ENCODE assay signal across 24 cellular contexts in the genomic region with DNA sequence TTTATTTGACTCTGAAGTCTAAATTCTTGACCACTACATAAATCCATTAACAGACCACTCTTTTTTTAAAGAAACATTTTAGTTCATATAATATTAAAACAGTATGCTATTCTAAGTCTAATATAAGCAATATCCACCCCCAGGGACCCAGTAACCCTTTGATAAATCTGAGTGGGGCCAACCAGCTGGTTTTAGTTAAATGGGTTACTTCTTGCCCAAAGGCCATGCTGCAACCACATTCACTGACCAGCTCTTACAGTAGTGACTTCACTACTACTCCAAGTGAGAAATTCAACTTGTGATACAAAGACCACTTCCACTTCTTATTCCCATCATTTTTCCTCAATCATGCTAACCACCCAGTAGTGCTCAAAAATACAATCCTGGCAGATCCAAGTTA. TPM values are rescaled to one million over a fixed set of nuclear protein-coding genes. Genes with fewer than 3 reads are reported as not detected.
DNase-seq lines count a peak whose midpoint lies in the region; ATAC-seq and TF ChIP-seq lines count a peak whose summit lies in the region.
"Had no signal": no experiment of that assay in that cellular context is flagged by ENCODE, and none has a peak within 500 bp of the region (broad histone marks: within the 10 kb centered on the region; RNA-seq: fewer than 3 reads in every experiment).

No MANE protein-coding gene starts in this region.

- intact Hi-C loops in vagina (cut with DNase I): no loop called here

- no peak overlapping the region for H3K4me3 ChIP-seq in vagina
- H3K4me3 ChIP-seq in smooth muscle cell: no peak overlapping the region
- H3K4me3 ChIP-seq: body of pancreas, gastrocnemius medialis, skin epidermis had no signal

- no peak for TF ChIP-seq CTCF in vagina (IDR thresholded peaks at IDR 0.05)
- no peak for TF ChIP-seq CTCF in smooth muscle cell (IDR thresholded peaks at IDR 0.05; ENCODE audit: borderline replicate concordance, insufficient read depth, poor library complexity, severe bottlenecking)

- H3K9me3 ChIP-seq in vagina (no peaks in the 10 kb centered on the region), smooth muscle cell (replicated peaks; ENCODE audit: low read depth) (no peaks in the 10 kb centered on the region)
- H3K9me3 ChIP-seq: body of pancreas, gastrocnemius medialis had no signal

- H3K27me3 ChIP-seq in vagina: no peaks in the 10 kb centered on the region
- H3K27me3 ChIP-seq in smooth muscle cell (ENCODE audit: low read depth): no peaks in the 10 kb centered on the region
- H3K27me3 ChIP-seq: body of pancreas, gastrocnemius medialis had no signal

- no peak for TF ChIP-seq POLR2A in vagina (IDR thresholded peaks at IDR 0.05)

- no peaks in the 10 kb centered on the region for H3K9me3 Mint-ChIP-seq in stimulated activated naive CD8-positive, alpha-beta T cell treated with anti-CD3 and anti-CD28 coated beads, Interleukin-15, Interleukin-2, amounts not matched to agents 100 ng/mL and 50 ng/mL, for 24 hours
- H3K9me3 Mint-ChIP-seq in stimulated activated naive CD8-positive, alpha-beta T cell treated with anti-CD3 and anti-CD28 coated beads, Interleukin-15, amount 100 ng/mL, for 72 hours: no peaks in the 10 kb centered on the region
- no peaks in the 10 kb centered on the region for H3K9me3 Mint-ChIP-seq in activated T-helper 17 cell treated with anti-CD3 and anti-CD28 coated beads, Interleukin-2, amount 50 U/mL, for 72 hours
- H3K9me3 Mint-ChIP-seq: CD4-positive, CD25-positive, alpha-beta regulatory T cell; H9 had no signal

- no peak overlapping the region for H3K27ac ChIP-seq in vagina
- H3K27ac ChIP-seq in smooth muscle cell (ENCODE audit: low read depth): no peak overlapping the region
- H3K27ac ChIP-seq: skin epidermis, VCaP had no signal

- H3K27me3 Mint-ChIP-seq in stimulated activated naive CD8-positive, alpha-beta T cell treated with anti-CD3 and anti-CD28 coated beads, Interleukin-15, Interleukin-2, amounts not matched to agents 100 ng/mL and 50 ng/mL, for 24 hours: no peaks in the 10 kb centered on the region
- no peaks in the 10 kb centered on the region for H3K27me3 Mint-ChIP-seq in stimulated activated naive CD8-positive, alpha-beta T cell treated with anti-CD3 and anti-CD28 coated beads, Interleukin-15, amount 100 ng/mL, for 72 hours
- H3K27me3 Mint-ChIP-seq in activated T-helper 17 cell treated with anti-CD3 and anti-CD28 coated beads, Interleukin-2, amount 50 U/mL, for 72 hours: no peaks in the 10 kb centered on the region
- H3K27me3 Mint-ChIP-seq: CD4-positive, CD25-positive, alpha-beta regulatory T cell had no signal

- ATAC-seq in stimulated activated naive CD8-positive, alpha-beta T cell treated with anti-CD3 and anti-CD28 coated beads, Interleukin-15, amount 100 ng/mL, for 72 hours: no peak
- no peak for ATAC-seq in activated T-helper 17 cell treated with anti-CD3 and anti-CD28 coated beads, Interleukin-2, amount 50 U/mL, for 72 hours (replicated peaks)
- ATAC-seq: body of pancreas, gastrocnemius medialis, left lobe of liver, SK-N-SH treated with all-trans-retinoic acid at 6 μM for 48 hours had no signal

- H3K36me3 Mint-ChIP-seq in stimulated activated naive CD8-positive, alpha-beta T cell treated with anti-CD3 and anti-CD28 coated beads, Interleukin-15, Interleukin-2, amounts not matched to agents 100 ng/mL and 50 ng/mL, for 24 hours (ENCODE audit: low read depth): peaks cover 89% of the 10 kb centered on the region
- H3K36me3 Mint-ChIP-seq in activated T-helper 17 cell treated with anti-CD3 and anti-CD28 coated beads, Interleukin-2, amount 50 U/mL, for 72 hours (ENCODE audit: low read depth): peaks cover 97% of the 10 kb centered on the region

- H3K9ac ChIP-seq in smooth muscle cell (ENCODE audit: low read depth): no peak overlapping the region

- DNase-seq in stimulated activated naive CD8-positive, alpha-beta T cell treated with anti-CD3 and anti-CD28 coated beads, Interleukin-15, amount 100 ng/mL, for 72 hours: no peak
- peak; percentile 55 for DNase-seq in fibroblast of the conjunctiva (ENCODE audit: low read depth)
- DNase-seq in NCI-H1048 (lab: John Stamatoyannopoulos, UW): no peak
- no peak for DNase-seq in vagina (ENCODE audit: extremely low spot score in 2 of 2)
- no peak for DNase-seq in smooth muscle cell (lab: John Stamatoyannopoulos, UW; ENCODE audit: unreplicated experiment)
- DNase-seq: body of pancreas; CD4-positive, CD25-positive, alpha-beta regulatory T cell; DMS153; effector CD4-positive, alpha-beta T cell; erythroblast; gastrocnemius medialis; H9; hippocampal formation; mesendoderm; NCI-H1930; NCI-H774; occipital lobe; stimulated activated CD4-positive, alpha-beta T cell treated with anti-CD3 and anti-CD28 coated beads, Interleukin-1b, Interleukin-23, amount 100 ng/mL, for 48 hours had no signal

- H4K20me1 ChIP-seq in smooth muscle cell (ENCODE audit: low read depth): peaks cover 99% of the 10 kb centered on the region

- H3K27ac Mint-ChIP-seq in stimulated activated naive CD8-positive, alpha-beta T cell treated with anti-CD3 and anti-CD28 coated beads, Interleukin-15, Interleukin-2, amounts not matched to agents 100 ng/mL and 50 ng/mL, for 24 hours: peak overlapping the region; percentile 8
- no peak overlapping the region for H3K27ac Mint-ChIP-seq in stimulated activated naive CD8-positive, alpha-beta T cell treated with anti-CD3 and anti-CD28 coated beads, Interleukin-15, amount 100 ng/mL, for 72 hours
- peak overlapping the region; percentile 2 for H3K27ac Mint-ChIP-seq in activated T-helper 17 cell treated with anti-CD3 and anti-CD28 coated beads, Interleukin-2, amount 50 U/mL, for 72 hours

- H3K4me1 Mint-ChIP-seq in stimulated activated naive CD8-positive, alpha-beta T cell treated with anti-CD3 and anti-CD28 coated beads, Interleukin-15, Interleukin-2, amounts not matched to agents 100 ng/mL and 50 ng/mL, for 24 hours (ENCODE audit: low read depth): peaks cover 47% of the 10 kb centered on the region
- peaks cover 28% of the 10 kb centered on the region for H3K4me1 Mint-ChIP-seq in stimulated activated naive CD8-positive, alpha-beta T cell treated with anti-CD3 and anti-CD28 coated beads, Interleukin-15, amount 100 ng/mL, for 72 hours
- peaks cover 5% of the 10 kb centered on the region for H3K4me1 Mint-ChIP-seq in activated T-helper 17 cell treated with anti-CD3 and anti-CD28 coated beads, Interleukin-2, amount 50 U/mL, for 72 hours
- H3K4me1 Mint-ChIP-seq: H9 had no signal

- H3K4me3 Mint-ChIP-seq in stimulated activated naive CD8-positive, alpha-beta T cell treated with anti-CD3 and anti-CD28 coated beads, Interleukin-15, Interleukin-2, amounts not matched to agents 100 ng/mL and 50 ng/mL, for 24 hours: no peak overlapping the region
- no peak overlapping the region for H3K4me3 Mint-ChIP-seq in stimulated activated naive CD8-positive, alpha-beta T cell treated with anti-CD3 and anti-CD28 coated beads, Interleukin-15, amount 100 ng/mL, for 72 hours
- no peak overlapping the region for H3K4me3 Mint-ChIP-seq in activated T-helper 17 cell treated with anti-CD3 and anti-CD28 coated beads, Interleukin-2, amount 50 U/mL, for 72 hours
- H3K4me3 Mint-ChIP-seq: CD4-positive, CD25-positive, alpha-beta regulatory T cell; H9 had no signal

- H3K36me3 ChIP-seq in vagina (peaks cover 4 to 89% of the 10 kb centered on the region in 2 donors), smooth muscle cell (ENCODE audit: low read depth) (peaks cover 87% of the 10 kb centered on the region)

- no peak overlapping the region for H3K4me2 ChIP-seq in smooth muscle cell

- no peaks in the 10 kb centered on the region for H3K4me1 ChIP-seq in vagina
- no peaks in the 10 kb centered on the region for H3K4me1 ChIP-seq in smooth muscle cell (ENCODE audit: low read depth)
- H3K4me1 ChIP-seq: gastrocnemius medialis had no signal

- peaks cover 85% of the 10 kb centered on the region for H3K79me2 ChIP-seq in smooth muscle cell (ENCODE audit: low read depth)

- no peak overlapping the region for H2AFZ ChIP-seq in smooth muscle cell (ENCODE audit: low read depth)

- H3F3A ChIP-seq in smooth muscle cell (ENCODE audit: low read depth): peaks cover 20% of the 10 kb centered on the region

RNA-seq across cellular contexts. Expression of gene FUBP1, which starts 20.5 kb away (rescaled TPM):
- total RNA-seq in activated T-helper 17 cell treated with anti-CD3 and anti-CD28 coated beads, Interleukin-2, amount 50 U/mL, for 72 hours: 100 to 1,000 TPM; 183 to 194 TPM
- total RNA-seq in vagina: 85.7 TPM
- 144 and 166 TPM in 2 replicates for total RNA-seq in smooth muscle cell
- 50.5 and 60.4 TPM in 2 replicates for polyA plus RNA-seq in smooth muscle cell

RNA-seq across cellular contexts. Expression of gene DNAJB4, which starts 46.3 kb away (rescaled TPM):
- total RNA-seq in activated T-helper 17 cell treated with anti-CD3 and anti-CD28 coated beads, Interleukin-2, amount 50 U/mL, for 72 hours: 10 to 100 TPM; 10.8 to 32.6 TPM
- total RNA-seq in vagina (20.9 TPM), smooth muscle cell (48.9 and 92.8 TPM in 2 replicates)
- polyA plus RNA-seq in smooth muscle cell: 31.5 and 43.4 TPM in 2 replicates

Comparison
In these comparisons a context has a peak if more than half of its experiments do, and no peak if none do; other contexts are left out.
1. H3K27ac Mint-ChIP-seq: peak in stimulated activated naive CD8-positive, alpha-beta T cell treated with anti-CD3 and anti-CD28 coated beads, Interleukin-15, Interleukin-2, amounts not matched to agents 100 ng/mL and 50 ng/mL, for 24 hours (single experiment) and activated T-helper 17 cell treated with anti-CD3 and anti-CD28 coated beads, Interleukin-2, amount 50 U/mL, for 72 hours (single experiment); none in stimulated activated naive CD8-positive, alpha-beta T cell treated with anti-CD3 and anti-CD28 coated beads, Interleukin-15, amount 100 ng/mL, for 72 hours (0 of 2).